Comparison of ENCODE assay signal across 23 cellular contexts in the genomic region with DNA sequence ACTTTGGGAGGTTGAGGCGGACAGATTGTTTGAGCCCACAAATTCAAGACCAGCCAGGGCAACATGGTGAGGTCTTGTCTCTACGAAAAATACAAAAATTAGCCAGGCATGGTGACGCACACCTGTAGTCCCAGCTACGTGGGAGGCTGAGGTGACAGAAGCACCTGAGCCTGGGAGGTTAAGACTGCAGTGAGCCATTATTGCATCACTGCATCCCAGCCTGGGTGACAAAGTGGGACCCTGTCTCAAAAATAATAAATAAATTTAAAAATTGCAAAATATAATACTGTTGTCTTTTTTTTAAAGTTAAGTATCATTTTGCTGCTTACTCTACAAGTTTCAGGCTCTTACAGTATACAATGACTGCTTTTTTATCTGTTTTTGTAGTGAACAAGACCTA. TPM values are rescaled to one million over a fixed set of nuclear protein-coding genes. Genes with fewer than 3 reads are reported as not detected.
DNase-seq lines count a peak whose midpoint lies in the region; ATAC-seq lines count a peak whose summit lies in the region.
"Had no signal": no experiment of that assay in that cellular context is flagged by ENCODE, and none has a peak within 500 bp of the region (broad histone marks: within the 10 kb centered on the region; RNA-seq: fewer than 3 reads in every experiment).

No MANE protein-coding gene starts in this region.

- peak overlapping the region; percentile 17 for H3K9ac ChIP-seq in trophoblast cell (ENCODE audit: low read length)
- H3K9ac ChIP-seq: BLaER1 had no signal

- peaks cover 43% of the 10 kb centered on the region for H3K4me1 Mint-ChIP-seq in activated CD4-positive, alpha-beta T cell treated with anti-CD3 and anti-CD28 coated beads for 36 hours
- H3K4me1 Mint-ChIP-seq in CD8-positive, alpha-beta memory T cell = peaks cover 48 to 71% (median 63%) of the 10 kb centered on the region in 3 donors
- H3K4me1 Mint-ChIP-seq in activated T-helper 17 cell treated with anti-CD3 and anti-CD28 coated beads, Interleukin-2, amount 50 U/mL, for 72 hours = peaks cover 38% of the 10 kb centered on the region

- no peak overlapping the region for H2BK12ac ChIP-seq in trophoblast cell (ENCODE audit: low read length)

- peaks cover 53% of the 10 kb centered on the region for H3K4me1 ChIP-seq in CD8-positive, alpha-beta memory T cell (ENCODE audit: insufficient read depth, low read length)
- H3K4me1 ChIP-seq in trophoblast cell (ENCODE audit: control insufficient read depth in 1 of 2, insufficient read depth in 2 of 2, low read length in 2 of 2) = peaks cover 0 to 3% of the 10 kb centered on the region in 2 experiments

- H3K4me2 ChIP-seq in trophoblast cell (ENCODE audit: low read length) = no peak overlapping the region
- H3K4me2 ChIP-seq: BLaER1 had no signal

- no CpG with 5 or more reads among the region's 4 CpGs for WGBS in trophoblast cell (ENCODE audit: extremely low coverage, insufficient coverage, insufficient read length)

- H2BK5ac ChIP-seq in trophoblast cell (ENCODE audit: low read depth, low read length, poor library complexity) = no peak overlapping the region

- H3K18ac ChIP-seq in trophoblast cell (ENCODE audit: low read length) = no peak overlapping the region

- H3K23ac ChIP-seq in trophoblast cell (ENCODE audit: low read length) = no peak overlapping the region

- H2BK120ac ChIP-seq in trophoblast cell (ENCODE audit: insufficient read depth, low read length, poor library complexity) = no peak overlapping the region

- H2AFZ ChIP-seq in trophoblast cell (ENCODE audit: insufficient read depth, low read length, poor library complexity) = no peak overlapping the region

- no peak overlapping the region for H3K4me3 ChIP-seq in CD8-positive, alpha-beta memory T cell (ENCODE audit: low read length)
- H3K4me3 ChIP-seq in trophoblast cell (ENCODE audit: low read depth, low read length) = no peak overlapping the region
- H3K4me3 ChIP-seq: BLaER1, heart left ventricle, left lung, MG63, mucosa of descending colon, right atrium auricular region, transverse colon had no signal

- H3K4me3 Mint-ChIP-seq in activated CD4-positive, alpha-beta T cell treated with anti-CD3 and anti-CD28 coated beads for 36 hours = no peak overlapping the region
- H3K4me3 Mint-ChIP-seq in CD8-positive, alpha-beta memory T cell = peak overlapping the region in 1 of 7 donors; percentile 17
- peak overlapping the region; percentile 94 for H3K4me3 Mint-ChIP-seq in activated T-helper 17 cell treated with anti-CD3 and anti-CD28 coated beads, Interleukin-2, amount 50 U/mL, for 72 hours

- no peak overlapping the region for H4K12ac ChIP-seq in trophoblast cell (ENCODE audit: low read depth, low read length)

- H3K36me3 Mint-ChIP-seq in activated CD4-positive, alpha-beta T cell treated with anti-CD3 and anti-CD28 coated beads for 36 hours (ENCODE audit: low read depth) = peaks cover 56% of the 10 kb centered on the region
- H3K36me3 Mint-ChIP-seq in CD8-positive, alpha-beta memory T cell = peaks cover 4 to 75% (median 13%) of the 10 kb centered on the region in 3 donors
- peaks cover 96% of the 10 kb centered on the region for H3K36me3 Mint-ChIP-seq in activated T-helper 17 cell treated with anti-CD3 and anti-CD28 coated beads, Interleukin-2, amount 50 U/mL, for 72 hours (ENCODE audit: low read depth)

- H3K79me2 ChIP-seq in trophoblast cell (ENCODE audit: control insufficient read depth, insufficient read depth, low read length, poor library complexity) = peaks cover 8% of the 10 kb centered on the region

- no peaks in the 10 kb centered on the region for H3K27me3 Mint-ChIP-seq in activated CD4-positive, alpha-beta T cell treated with anti-CD3 and anti-CD28 coated beads for 36 hours
- H3K27me3 Mint-ChIP-seq in CD8-positive, alpha-beta memory T cell = peaks cover 0 to 2% of the 10 kb centered on the region in 2 donors
- no peaks in the 10 kb centered on the region for H3K27me3 Mint-ChIP-seq in activated T-helper 17 cell treated with anti-CD3 and anti-CD28 coated beads, Interleukin-2, amount 50 U/mL, for 72 hours

- no peaks in the 10 kb centered on the region for H3K27me3 ChIP-seq in CD8-positive, alpha-beta memory T cell (ENCODE audit: insufficient read depth, low read length, poor library complexity, severe bottlenecking)
- H3K27me3 ChIP-seq in trophoblast cell (ENCODE audit: insufficient read depth, low read length) = no peaks in the 10 kb centered on the region
- H3K27me3 ChIP-seq: BLaER1, heart left ventricle, left lung, MG63, right atrium auricular region, transverse colon had no signal

- H3K27ac Mint-ChIP-seq in activated CD4-positive, alpha-beta T cell treated with anti-CD3 and anti-CD28 coated beads for 36 hours = peak overlapping the region; percentile 52
- peak overlapping the region in 6 of 8 donors; percentile 46 to 95 (median 83) for H3K27ac Mint-ChIP-seq in CD8-positive, alpha-beta memory T cell
- peak overlapping the region; percentile 40 for H3K27ac Mint-ChIP-seq in activated T-helper 17 cell treated with anti-CD3 and anti-CD28 coated beads, Interleukin-2, amount 50 U/mL, for 72 hours

- intact Hi-C loops in activated CD4-positive, alpha-beta T cell treated with anti-CD3 and anti-CD28 coated beads for 36 hours (cut with DNase I, micrococcal nuclease) = no loop called here

- no peak for ATAC-seq in activated CD4-positive, alpha-beta T cell treated with anti-CD3 and anti-CD28 coated beads for 36 hours
- no peak for ATAC-seq in activated T-helper 17 cell treated with anti-CD3 and anti-CD28 coated beads, Interleukin-2, amount 50 U/mL, for 72 hours (replicated peaks)
- ATAC-seq in HG03095 (IDR thresholded peaks at IDR 0.05; ENCODE audit: unreplicated experiment) = no peak
- ATAC-seq in HG02870 (IDR thresholded peaks at IDR 0.05; ENCODE audit: unreplicated experiment) = no peak
- ATAC-seq: heart left ventricle, left lung, mucosa of descending colon had no signal

- peaks cover 11% of the 10 kb centered on the region for H3K79me1 ChIP-seq in trophoblast cell (ENCODE audit: low read length)

- no peak overlapping the region for H4K91ac ChIP-seq in trophoblast cell (ENCODE audit: low read depth, low read length)

- no peak overlapping the region for H3K14ac ChIP-seq in trophoblast cell (ENCODE audit: low read length)

- POLR2A ChIA-PET in activated CD4-positive, alpha-beta T cell treated with anti-CD3 and anti-CD28 coated beads for 36 hours (lab: Charles Lee) = interaction anchor here (0.6 to 1.0 kb wide), 2 partner anchors 14 to 50 kb away, joined by 4 to 5 read pairs; no protein-coding TSS in a partner anchor
- POLR2A ChIA-PET in CD8-positive, alpha-beta memory T cell (lab: Charles Lee) = interaction anchor here (7.6 kb wide), 1 partner anchor 15 kb away, joined by 167 read pairs; no protein-coding TSS in a partner anchor

- H3K4ac ChIP-seq in trophoblast cell (ENCODE audit: low read depth, low read length) = no peak overlapping the region

- no peak overlapping the region for H3K27ac ChIP-seq in CD8-positive, alpha-beta memory T cell (ENCODE audit: low read depth, low read length)
- H3K27ac ChIP-seq in trophoblast cell (ENCODE audit: low read depth, low read length) = no peak overlapping the region
- H3K27ac ChIP-seq: BLaER1, heart left ventricle, right atrium auricular region, transverse colon had no signal

- no peaks in the 10 kb centered on the region for H3K9me3 ChIP-seq in CD8-positive, alpha-beta memory T cell (ENCODE audit: low read length)
- H3K9me3 ChIP-seq in trophoblast cell (ENCODE audit: insufficient read depth, low read depth, low read length) = peaks cover 3% of the 10 kb centered on the region
- H3K9me3 ChIP-seq: BLaER1, heart left ventricle, left lung, MG63, mucosa of descending colon, right atrium auricular region, transverse colon had no signal

- CTCF ChIA-PET in activated CD4-positive, alpha-beta T cell treated with anti-CD3 and anti-CD28 coated beads for 36 hours (lab: Charles Lee) = interaction anchor here (0.6 to 1.7 kb wide), 3 partner anchors 15 to 59 kb away, joined by 3 to 6 read pairs (median 3); no protein-coding TSS in a partner anchor
- CTCF ChIA-PET in CD8-positive, alpha-beta memory T cell (lab: Charles Lee) = interaction anchor here (1.0 to 1.4 kb wide), 3 partner anchors 29 to 59 kb away, joined by 3 read pairs; no protein-coding TSS in a partner anchor

- H4K8ac ChIP-seq in trophoblast cell (ENCODE audit: low read depth, low read length) = no peak overlapping the region

- DNase-seq in activated CD4-positive, alpha-beta T cell treated with anti-CD3 and anti-CD28 coated beads for 36 hours = no peak
- no peak for DNase-seq in activated CD4-positive, alpha-beta T cell treated with anti-CD3 and anti-CD28 coated beads, Interleukin-2, amount 50 U/mL, for 1 hour
- no peak for DNase-seq in CD8-positive, alpha-beta memory T cell
- DNase-seq in trophoblast cell (no peak), GM03348 (ENCODE audit: low spot score) (no peak)
- DNase-seq: activated CD4-positive, CD25-positive, alpha-beta regulatory T cell; activated gamma-delta T cell; heart left ventricle; left lung; MG63; mucosa of descending colon; NCI-H1436 treated with DMSO at 0.1 percent for 48 hours; NCI-H2171; NCI-H526; nucleus accumbens; SIG-M5; stimulated activated naive CD4-positive, alpha-beta T cell treated with Interleukin-2 at 50 U/mL for 16 hours; transverse colon had no signal

- H2AK5ac ChIP-seq in trophoblast cell (ENCODE audit: low read length) = no peak overlapping the region

- no peaks in the 10 kb centered on the region for H3K9me3 Mint-ChIP-seq in activated CD4-positive, alpha-beta T cell treated with anti-CD3 and anti-CD28 coated beads for 36 hours (ENCODE audit: low read depth)
- no peaks in the 10 kb centered on the region for H3K9me3 Mint-ChIP-seq in CD8-positive, alpha-beta memory T cell
- no peaks in the 10 kb centered on the region for H3K9me3 Mint-ChIP-seq in activated T-helper 17 cell treated with anti-CD3 and anti-CD28 coated beads, Interleukin-2, amount 50 U/mL, for 72 hours

- H3K36me3 ChIP-seq in CD8-positive, alpha-beta memory T cell (ENCODE audit: insufficient read depth, low read length) = peaks cover 24% of the 10 kb centered on the region
- H3K36me3 ChIP-seq in trophoblast cell (ENCODE audit: control insufficient read depth in 1 of 2, insufficient read depth in 2 of 2, low read length in 2 of 2) = peaks cover 7 to 11% of the 10 kb centered on the region in 2 experiments

RNA-seq across cellular contexts. Expression of a gene that starts 4.0 kb away (rescaled TPM):
- 10 to 100 TPM; 57.5 to 96.0 TPM for total RNA-seq in activated CD4-positive, alpha-beta T cell treated with anti-CD3 and anti-CD28 coated beads for 36 hours
- total RNA-seq in CD8-positive, alpha-beta memory T cell = 10 to 100 TPM; 66.6 to 67.6 TPM
- 109 TPM for polyA plus RNA-seq in CD8-positive, alpha-beta memory T cell
- total RNA-seq in activated T-helper 17 cell treated with anti-CD3 and anti-CD28 coated beads, Interleukin-2, amount 50 U/mL, for 72 hours = 100 to 1,000 TPM; 104 to 170 TPM
- 27.7 and 28.0 TPM in 2 replicates for polyA plus RNA-seq in trophoblast cell (2013)

RNA-seq across cellular contexts. Expression of a gene that starts 30.1 kb away (rescaled TPM):
- total RNA-seq in activated CD4-positive, alpha-beta T cell treated with anti-CD3 and anti-CD28 coated beads for 36 hours = 100 to 1,000 TPM; 331 to 372 TPM
- 100 to 1,000 TPM; 324 to 331 TPM for total RNA-seq in CD8-positive, alpha-beta memory T cell
- polyA plus RNA-seq in CD8-positive, alpha-beta memory T cell = 187 TPM
- total RNA-seq in activated T-helper 17 cell treated with anti-CD3 and anti-CD28 coated beads, Interleukin-2, amount 50 U/mL, for 72 hours = 100 to 1,000 TPM; 406 to 520 TPM
- polyA plus RNA-seq in trophoblast cell (2013) = 152 and 159 TPM in 2 replicates
